In the genomic region with DNA sequence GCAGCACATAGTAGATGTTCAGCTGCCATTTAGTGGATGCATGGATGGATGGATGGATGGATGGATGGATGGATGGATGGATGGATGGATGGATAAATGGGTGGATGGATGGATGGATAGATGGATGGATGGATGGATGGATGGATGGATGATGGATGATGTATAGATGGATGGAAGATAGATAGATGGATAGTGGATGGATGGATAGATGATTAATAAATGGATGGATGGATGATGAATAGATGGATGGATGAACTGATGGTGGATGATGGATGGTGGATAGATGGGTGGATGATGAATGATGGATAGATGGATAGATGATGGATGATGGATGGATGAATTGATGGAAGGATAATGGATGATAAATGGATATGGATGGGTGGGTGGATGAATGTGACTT, we compare ENCODE assay signal across 28 cellular contexts. TPM values are rescaled to one million over a fixed set of nuclear protein-coding genes. Genes with fewer than 3 reads are reported as not detected.
A peak's percentile ranks its signal among the peaks of the same experiment; 100 is the strongest.
DNase-seq lines count a peak whose midpoint lies in the region; ATAC-seq, FAIRE-seq and TF ChIP-seq lines count a peak whose summit lies in the region.
"Had no signal": no experiment of that assay in that cellular context is flagged by ENCODE, and none has a peak within 500 bp of the region (broad histone marks: within the 10 kb centered on the region; RNA-seq: fewer than 3 reads in every experiment).

No MANE protein-coding gene starts in this region.

- H3K4me3 ChIP-seq in H1 (ENCODE audit: extremely low read depth in 1 of 4, insufficient read depth in 2 of 4, low read depth in 3 of 4, low read length in 4 of 4) (no peak overlapping the region), right lobe of liver (no peak overlapping the region)
- H3K4me3 ChIP-seq: BLaER1, GM12878 had no signal

- intact Hi-C loops in right lobe of liver (cut with DNase I) = loop anchor here (10.0 kb wide), 2 partner anchors 918 to 1468 kb away; a partner anchor contains a TSS

- no peak for TF ChIP-seq RAD21 in H1 (IDR thresholded peaks at IDR 0.05 in 1 of 2, conservative IDR thresholded peaks at IDR 0.05 in 1 of 2; ENCODE audit: low read depth in 2 of 2, low read length in 2 of 2)

- DNase-seq in HEK293T (ENCODE audit: extremely low spot score) (no peak), H1 (ENCODE audit: low read depth in 1 of 2, low spot score in 2 of 2) (no peak), GM13976 (ENCODE audit: low spot score) (no peak), right lobe of liver (no peak), activated T-cell treated with anti-CD3 and anti-CD28 coated beads for 4 hours (no peak)
- DNase-seq: 8988T; ACHN; BE2C; C1 segment of cervical spinal cord; CD4-positive, alpha-beta memory T cell; CD4-positive, CD25-positive, alpha-beta regulatory T cell; CD8-positive, alpha-beta memory T cell; COR-L47; DMS 273 treated with DMSO at 0.1 percent for 48 hours; DMS153; DMS53; DMS79; DND-41; EL; GDM1 had no signal

- TF ChIP-seq POLR2A in H1 (IDR thresholded peaks at IDR 0.05; ENCODE audit: control extremely low read depth in 1 of 2, low read depth in 2 of 2, low read length in 2 of 2) = no peak
- TF ChIP-seq POLR2A in right lobe of liver (IDR thresholded peaks at IDR 0.05) = no peak

- no peaks in the 10 kb centered on the region for H3K27me3 ChIP-seq in H1 (replicated peaks in 1 of 4; ENCODE audit: control insufficient read depth in 3 of 4, extremely low read depth in 1 of 4, insufficient read depth in 3 of 4, low read length in 3 of 4)
- no peaks in the 10 kb centered on the region for H3K27me3 ChIP-seq in right lobe of liver
- H3K27me3 ChIP-seq: BE2C had no signal

- no peak overlapping the region for H3K9ac ChIP-seq in H1 (replicated peaks in 1 of 4; ENCODE audit: extremely low read depth in 1 of 4, low read depth in 3 of 4, low read length in 3 of 4)
- H3K9ac ChIP-seq: BLaER1 had no signal

- no peak for ATAC-seq in right lobe of liver
- ATAC-seq: GM12878 had no signal

- no peak overlapping the region for H2BK120ac ChIP-seq in H1 (replicated peaks; ENCODE audit: low read depth, low read length)

- H3K23ac ChIP-seq in H1 (ENCODE audit: insufficient read length) = no peak overlapping the region

- no peak overlapping the region for H3K4ac ChIP-seq in H1 (replicated peaks; ENCODE audit: insufficient read length, low read depth, low read length)

- H3K36me3 ChIP-seq in H1 (ENCODE audit: control insufficient read depth in 2 of 4, insufficient read depth in 4 of 4, low read length in 3 of 4) (no peaks in the 10 kb centered on the region), right lobe of liver (no peaks in the 10 kb centered on the region)
- H3K36me3 ChIP-seq: BE2C, BLaER1 had no signal

- no peaks in the 10 kb centered on the region for H3K9me3 ChIP-seq in H1 (ENCODE audit: insufficient read depth in 2 of 2, low read depth in 1 of 2, low read length in 1 of 2)
- H3K9me3 ChIP-seq in right lobe of liver = no peaks in the 10 kb centered on the region
- H3K9me3 ChIP-seq: BE2C, BLaER1 had no signal

- no peak for FAIRE-seq in H1 (lab: Jason Lieb, UNC)
- FAIRE-seq: A204.1, GM12878, GM12892, GM19239 had no signal

- H4K91ac ChIP-seq in H1 (replicated peaks; ENCODE audit: insufficient read length, low read length) = no peak overlapping the region

- in situ Hi-C loops in GM13976 (cut with MboI; ENCODE audit: low sequenced_read_pairs, unreplicated experiment) = loop anchor here (25.0 kb wide), 1 partner anchor 1466 kb away; a partner anchor contains a TSS

- H2BK5ac ChIP-seq in H1 (ENCODE audit: low read depth, low read length) = no peak overlapping the region

- H3K79me1 ChIP-seq in H1 (ENCODE audit: low read depth, low read length) = no peaks in the 10 kb centered on the region

- TF ChIP-seq CTCF in H1 (IDR thresholded peaks at IDR 0.05; ENCODE audit: control extremely low read depth in 1 of 3, insufficient read depth in 1 of 3, low read depth in 1 of 3, low read length in 3 of 3) = no peak
- TF ChIP-seq CTCF in GM13976 (IDR thresholded peaks at IDR 0.05; ENCODE audit: borderline replicate concordance, control extremely low read depth, extremely low read depth, insufficient read depth, missing control alignments) = no peak
- no peak for TF ChIP-seq CTCF in right lobe of liver (IDR thresholded peaks at IDR 0.05)

- H3K4me2 ChIP-seq in H1 (ENCODE audit: insufficient read depth in 1 of 2, low read depth in 2 of 2, low read length in 2 of 2) = no peak overlapping the region
- H3K4me2 ChIP-seq: BLaER1 had no signal

- CTCF ChIA-PET in HEK293T (lab: Yijun Ruan, JAX) = no interaction called here
- CTCF ChIA-PET in H1 (lab: Charles Lee; ENCODE audit: partially characterized antibody) = interaction anchor here (2.0 kb wide), 1 partner anchor 13 kb away, joined by 5 read pairs; no protein-coding TSS in a partner anchor

- H4K5ac ChIP-seq in H1 (ENCODE audit: insufficient read length, low read depth, low read length) = no peak overlapping the region

- H2AFZ ChIP-seq in H1 (ENCODE audit: low read length) = no peak overlapping the region

- H4K8ac ChIP-seq in H1 (ENCODE audit: extremely low read depth, insufficient read depth, low read length) = no peak overlapping the region

- H2BK20ac ChIP-seq in H1 (ENCODE audit: low read length) = no peak overlapping the region

- no peak overlapping the region for H2BK12ac ChIP-seq in H1 (ENCODE audit: low read depth, low read length)

- no peak for TF ChIP-seq EP300 in H1 (IDR thresholded peaks at IDR 0.05; ENCODE audit: borderline replicate concordance in 1 of 2, low read depth in 2 of 2, low read length in 2 of 2)

- POLR2A ChIA-PET in HEK293T (lab: Yijun Ruan, JAX) = no interaction called here
- POLR2A ChIA-PET in H1 (lab: Charles Lee; ENCODE audit: partially characterized antibody) = no interaction called here

- H3K18ac ChIP-seq in H1 (ENCODE audit: extremely low read depth, low read length) = no peak overlapping the region

- no peak overlapping the region for H2AK5ac ChIP-seq in H1 (ENCODE audit: low read depth, low read length)

- H3K14ac ChIP-seq in H1 (ENCODE audit: insufficient read length) = no peak overlapping the region

- H2BK15ac ChIP-seq in H1 (ENCODE audit: low read length) = no peak overlapping the region

- H3K79me2 ChIP-seq in H1 (ENCODE audit: control insufficient read depth in 1 of 2, insufficient read depth in 2 of 2, low read length in 2 of 2) = no peaks in the 10 kb centered on the region

- no peak overlapping the region for H3K27ac ChIP-seq in H1 (ENCODE audit: low read depth, low read length)
- H3K27ac ChIP-seq in right lobe of liver = no peak overlapping the region
- H3K27ac ChIP-seq: BLaER1 had no signal

- peaks cover 0 to 4% (median 0%) of the 10 kb centered on the region in 4 experiments; a peak in 4 of 7 replicates for H3K4me1 ChIP-seq in H1 (replicated peaks in 1 of 4; ENCODE audit: control insufficient read depth in 3 of 4, insufficient read depth in 4 of 4, low read length in 3 of 4)
- H3K4me1 ChIP-seq in right lobe of liver = no peaks in the 10 kb centered on the region

- peak overlapping the region; percentile 95 for H3K56ac ChIP-seq in H1 (replicated peaks; ENCODE audit: insufficient read length, low read depth, low read length)

- H3K23me2 ChIP-seq in H1 (ENCODE audit: low read depth, low read length) = peaks cover 11% of the 10 kb centered on the region; the same call in 1 of the 2 replicates

- peaks cover 0 to 3% of the 10 kb centered on the region in 2 experiments for H4K20me1 ChIP-seq in H1 (replicated peaks in 1 of 2; ENCODE audit: control insufficient read depth in 1 of 2, insufficient read depth in 2 of 2, low read length in 2 of 2)
- H4K20me1 ChIP-seq: BLaER1 had no signal

TF ChIP-seq in HEK293T, 16 proteins besides CTCF, POLR2A, EP300 and RAD21 (continues in another document):
- no peak for TF ChIP-seq LEF1 (IDR thresholded peaks at IDR 0.05; ENCODE audit: borderline replicate concordance)

TF ChIP-seq in H1, 55 proteins besides CTCF, POLR2A, EP300 and RAD21 (continues in another document):
- TF ChIP-seq SP4 (IDR thresholded peaks at IDR 0.05; ENCODE audit: low read length) = no peak
- no peak for TF ChIP-seq SRF (IDR thresholded peaks at IDR 0.05; ENCODE audit: low read depth, low read length)
- TF ChIP-seq NANOG (IDR thresholded peaks at IDR 0.05; ENCODE audit: insufficient read depth, low read depth, low read length, poor library complexity, severe bottlenecking) = no peak
- no peak for TF ChIP-seq SP2 (IDR thresholded peaks at IDR 0.05; ENCODE audit: low read length)
- TF ChIP-seq MAFK (IDR thresholded peaks at IDR 0.05; ENCODE audit: low read depth, low read length) = no peak
- TF ChIP-seq RFX5 (IDR thresholded peaks at IDR 0.05; ENCODE audit: borderline replicate concordance, low read depth, low read length) = no peak
- no peak for TF ChIP-seq RXRA (IDR thresholded peaks at IDR 0.05; ENCODE audit: insufficient read depth, low read depth, low read length)
- TF ChIP-seq SUZ12 (IDR thresholded peaks at IDR 0.05; ENCODE audit: low read length) = no peak
- TF ChIP-seq CBX5 (IDR thresholded peaks at IDR 0.05; ENCODE audit: low read depth, low read length) = no peak

RNA-seq across cellular contexts. Expression of a gene that starts 20.6 kb away (rescaled TPM):
- 0.11 and 0.28 TPM in 2 replicates for total RNA-seq in H1 (2021; fragmentation: NEBNext Ultra II Directional; extraction: Animal tissue kit (Norgen Biotek cat#: 25700))
- polyA plus RNA-seq in H1 (2011; rRNA removed) = 0.11 and 0.12 TPM in 2 replicates
- polyA plus RNA-seq in H1 (2011; cell fraction: cytosol; rRNA removed) = 0.23 TPM
- polyA plus RNA-seq in H1 (2011; cell fraction: nucleus; rRNA removed) = 0.19 TPM
- polyA plus RNA-seq in H1 (2012, experiment 1 of 2) = 0.11 to 0.32 TPM (median 0.16 TPM) in 4 replicates
- polyA plus RNA-seq in H1 (2012, experiment 2 of 2) = not detected
- 0.08 TPM for polyA plus RNA-seq in H1 (2013, experiment 1 of 2)
- 0.11 TPM for polyA plus RNA-seq in H1 (2013, experiment 2 of 2)
- 0.13 and 0.24 TPM in 2 replicates for polyA minus RNA-seq in H1 (2011; rRNA and poly(A)+ RNA removed)
- polyA minus RNA-seq in H1 (2011; cell fraction: cytosol; rRNA and poly(A)+ RNA removed) = not detected
- polyA minus RNA-seq in H1 (2011; cell fraction: nucleus; rRNA and poly(A)+ RNA removed) = not detected
- not detected for total RNA-seq in right lobe of liver
- total RNA-seq: A673 had no signal
- polyA plus RNA-seq: CD14-positive monocyte; CD4-positive, CD25-positive, alpha-beta regulatory T cell; CD8-positive, alpha-beta memory T cell had no signal

RNA-seq across cellular contexts. Expression of a gene that starts 54.8 kb away (rescaled TPM):
- 0.37 and 0.52 TPM in 2 replicates for total RNA-seq in H1 (2021; fragmentation: NEBNext Ultra II Directional; extraction: Animal tissue kit (Norgen Biotek cat#: 25700))
- 0.77 and 1.4 TPM in 2 replicates for polyA plus RNA-seq in H1 (2011; rRNA removed)
- 0.83 TPM for polyA plus RNA-seq in H1 (2011; cell fraction: cytosol; rRNA removed)
- polyA plus RNA-seq in H1 (2011; cell fraction: nucleus; rRNA removed) = 0.46 TPM
- 0.39 to 0.60 TPM (median 0.52 TPM) in 3 of 4 replicates, not detected in the other for polyA plus RNA-seq in H1 (2012, experiment 1 of 2)
- 0.18 TPM for polyA plus RNA-seq in H1 (2012, experiment 2 of 2)
- 0.57 TPM for polyA plus RNA-seq in H1 (2013, experiment 1 of 2)
- polyA plus RNA-seq in H1 (2013, experiment 2 of 2) = 0.99 TPM
- 1.0 and 1.1 TPM in 2 replicates for polyA minus RNA-seq in H1 (2011; rRNA and poly(A)+ RNA removed)
- polyA minus RNA-seq in H1 (2011; cell fraction: cytosol; rRNA and poly(A)+ RNA removed) = not detected
- 0.30 TPM for polyA minus RNA-seq in H1 (2011; cell fraction: nucleus; rRNA and poly(A)+ RNA removed)
- total RNA-seq in right lobe of liver = 10 to 100 TPM; 21.2 to 81.0 (median 29.8) TPM
- total RNA-seq: A673, G401 had no signal

Comparison
In these comparisons a context has a peak if more than half of its experiments do, and no peak if none do; other contexts are left out.
1. RNA of a gene that starts 54.8 kb away (total RNA-seq): 21.2 to 81.0 TPM in right lobe of liver; 0.37 to 0.52 TPM in H1; every median in the first group is over 10 times any median in the second.